ENCODE assay signal across 7 cellular contexts in the genomic region with DNA sequence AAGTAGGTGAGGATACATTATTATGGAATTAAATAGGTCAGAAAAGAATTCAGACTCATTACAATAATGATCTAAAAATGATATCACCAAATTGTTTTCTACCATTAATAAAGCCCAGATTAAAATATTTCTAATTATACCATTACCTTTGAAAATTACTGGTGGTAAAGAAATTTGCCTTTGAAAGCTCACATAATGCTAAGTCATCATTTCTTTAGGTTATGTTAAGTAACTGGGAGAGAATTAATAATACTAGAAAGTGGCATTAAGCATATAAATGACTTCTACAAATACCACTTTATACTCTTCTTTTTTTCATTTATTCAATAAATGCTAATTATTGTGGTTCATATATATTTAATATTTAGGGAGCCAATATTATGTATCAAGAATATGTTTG.
"Had no signal": no experiment of that assay in that cellular context is flagged by ENCODE, and none has a peak within 500 bp of the region (broad histone marks: within the 10 kb centered on the region; RNA-seq: fewer than 3 reads in every experiment).

No MANE protein-coding gene starts in this region.

- H3K4me3 ChIP-seq: GM23338 had no signal

- FAIRE-seq: HTR-8/SVneo had no signal

- H3K27ac Mint-ChIP-seq: GM23338 had no signal

- ATAC-seq: GM23338 had no signal

- H3K9me3 Mint-ChIP-seq: GM23338 had no signal

- H3K4me2 ChIP-seq: GM23338, KMS-11 had no signal

- H3K4me3 Mint-ChIP-seq: GM23338 had no signal

- H3K27ac ChIP-seq: KMS-11 had no signal

- H3K9ac ChIP-seq: KMS-11 had no signal

- DNase-seq: H7, HCEC 1CT, Karpas-422, KBM-7 had no signal
